In the genomic region with DNA sequence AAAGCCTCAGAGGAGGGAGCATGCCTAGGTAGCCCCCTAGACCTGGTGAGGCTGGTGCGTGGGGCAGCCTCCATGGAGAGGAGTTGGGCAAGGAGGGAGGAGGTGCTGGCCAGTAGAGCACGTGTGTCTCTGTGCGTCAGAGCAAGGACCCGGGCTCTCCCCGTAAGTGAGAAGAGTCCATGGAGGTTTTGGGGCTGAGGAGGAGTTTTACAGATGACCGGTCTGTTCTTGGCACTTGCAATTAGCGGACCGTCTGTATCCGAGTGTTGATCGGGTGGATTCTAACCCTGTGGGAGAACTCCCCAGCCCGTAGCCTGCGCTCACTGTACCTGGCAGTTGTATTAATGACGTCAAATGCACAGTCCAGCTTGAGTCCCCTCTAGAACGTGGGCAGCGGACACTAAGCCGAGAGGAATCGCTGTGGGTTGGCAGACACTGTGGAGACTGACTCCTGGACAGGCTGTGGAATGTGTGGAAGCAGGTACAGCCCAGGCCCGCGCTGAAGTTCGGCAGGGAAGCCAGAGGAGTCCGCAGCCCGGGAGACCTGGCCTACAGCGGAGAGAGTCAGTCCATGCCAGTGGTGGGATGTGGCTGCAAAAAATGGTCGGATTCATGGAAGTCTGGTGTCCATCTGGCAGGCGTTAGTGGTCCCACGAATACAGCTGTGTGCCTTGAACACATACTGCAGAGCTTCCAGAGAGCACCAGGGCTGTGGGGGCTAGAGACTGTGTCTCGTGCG, we compare ENCODE assay signal across 8 cellular contexts. TPM values are rescaled to one million over a fixed set of nuclear protein-coding genes. Genes with fewer than 3 reads are reported as not detected.
DNase-seq lines count a peak whose midpoint lies in the region; ATAC-seq, FAIRE-seq and TF ChIP-seq lines count a peak whose summit lies in the region.
"Not testable (repeated sequence)": the region's sequence is repeated elsewhere in the genome, so short reads cannot be mapped to it uniquely, and the experiment has no call there.

No MANE protein-coding gene starts in this region.

- H3K36me3 Mint-ChIP-seq in chondrocyte (ENCODE audit: low read depth), result not testable (repeated sequence)
- H3K36me3 Mint-ChIP-seq in nephron progenitor cell (ENCODE audit: low read depth), result peaks cover 18% of the 10 kb centered on the region

- not testable (repeated sequence) for H3K4me3 Mint-ChIP-seq in chondrocyte (ENCODE audit: unreplicated experiment); nephron progenitor cell

- peak; percentile 31 for FAIRE-seq in GM12891 (lab: Jason Lieb, UNC)

- H3K27me3 ChIP-seq in RWPE2 (ENCODE audit: insufficient read depth, poor library complexity, severe bottlenecking); heart left ventricle; right cardiac atrium (ENCODE audit: control insufficient read depth, insufficient read depth); thyroid gland: not testable (repeated sequence)

- intact Hi-C loops in heart left ventricle (cut with DNase I); right cardiac atrium (cut with DNase I); posterior vena cava (cut with DNase I); thyroid gland (cut with DNase I): not testable (repeated sequence)

- H3K27me3 Mint-ChIP-seq in chondrocyte (ENCODE audit: low read depth); nephron progenitor cell (ENCODE audit: low read depth, poor library complexity): not testable (repeated sequence)

- H3K27ac Mint-ChIP-seq in chondrocyte (ENCODE audit: unreplicated experiment), result not testable (repeated sequence)
- H3K27ac Mint-ChIP-seq in nephron progenitor cell, result peak overlapping the region; percentile 50

- not testable (repeated sequence) for H3K9me3 ChIP-seq in RWPE2 (ENCODE audit: severe bottlenecking); heart left ventricle; right cardiac atrium (ENCODE audit: control insufficient read depth, low read length); thyroid gland

- H3K4me1 Mint-ChIP-seq in chondrocyte (ENCODE audit: low read depth), result peaks cover 42% of the 10 kb centered on the region
- H3K4me1 Mint-ChIP-seq in nephron progenitor cell, result peaks cover 42% of the 10 kb centered on the region

- H3K4me1 ChIP-seq in RWPE2 (ENCODE audit: insufficient read depth, poor library complexity, severe bottlenecking), result peaks cover 30% of the 10 kb centered on the region
- peaks cover 0 to 64% (median 31%) of the 10 kb centered on the region in 12 donors for H3K4me1 ChIP-seq in heart left ventricle
- H3K4me1 ChIP-seq in right cardiac atrium (ENCODE audit: control insufficient read depth, insufficient read depth, low read length), result not testable (repeated sequence)
- peaks cover 7 to 18% of the 10 kb centered on the region in 2 donors for H3K4me1 ChIP-seq in thyroid gland

- not testable (repeated sequence) for ATAC-seq in RWPE2 (ENCODE audit: low read depth)
- peak; percentile 34 to 66 (median 63) for ATAC-seq in heart left ventricle
- peak; percentile 66 to 72 for ATAC-seq in right cardiac atrium

- H3K27ac ChIP-seq in RWPE2 (ENCODE audit: poor library complexity, severe bottlenecking) (peak overlapping the region; percentile 93), heart left ventricle (peak overlapping the region in 7 of 12 donors; percentile 20 to 69 (median 51)), right cardiac atrium (ENCODE audit: low read length) (peak overlapping the region; percentile 6), thyroid gland (peak overlapping the region in 2 of 3 donors; percentile 28 to 76)

- WGBS in heart left ventricle, 4 donors, result 74 to 84% (median 79%) methylated on average over 18 to 21 of the region's 28 CpGs
- 67% methylated on average over 19 of the region's 28 CpGs for WGBS in right cardiac atrium
- WGBS in thyroid gland, 2 donors, result 83 to 94% methylated on average over 18 to 20 of the region's 28 CpGs

- not testable (repeated sequence) for DNase-seq in GM12891 (ENCODE audit: insufficient read length, low spot score); RWPE2 (ENCODE audit: low spot score); heart left ventricle; nephron progenitor cell; thyroid gland
- DNase-seq in chondrocyte (ENCODE audit: low spot score), result peak; percentile 54
- peak; percentile 64 to 80 (median 67) for DNase-seq in right cardiac atrium
- peak; percentile 31 for DNase-seq in posterior vena cava (ENCODE audit: low spot score)

- not testable (repeated sequence) for H3K36me3 ChIP-seq in RWPE2 (ENCODE audit: low read depth); heart left ventricle; thyroid gland

- TF ChIP-seq POLR2A in GM12891 (IDR thresholded peaks at IDR 0.05; ENCODE audit: low read depth, low read length); heart left ventricle (IDR thresholded peaks at IDR 0.05); thyroid gland (IDR thresholded peaks at IDR 0.05): not testable (repeated sequence)

- not testable (repeated sequence) for H3K9me3 Mint-ChIP-seq in chondrocyte (ENCODE audit: low read depth); nephron progenitor cell

- H3K4me3 ChIP-seq in RWPE2 (ENCODE audit: severe bottlenecking); heart left ventricle; right cardiac atrium (ENCODE audit: low read length); thyroid gland (replicated peaks in 1 of 3): not testable (repeated sequence)

- TF ChIP-seq CTCF in RWPE2 (IDR thresholded peaks at IDR 0.05; ENCODE audit: poor library complexity, severe bottlenecking); chondrocyte (IDR thresholded peaks at IDR 0.05); heart left ventricle (IDR thresholded peaks at IDR 0.05); nephron progenitor cell (IDR thresholded peaks at IDR 0.05); thyroid gland (IDR thresholded peaks at IDR 0.05): not testable (repeated sequence)

RNA-seq across cellular contexts. Expression of a gene that starts 19.2 kb away (rescaled TPM):
- 3.5 TPM for polyA plus RNA-seq in GM12891 (2012; ENCODE audit: low read depth, missing spikeins)
- 30.7 to 75.9 TPM (median 30.9 TPM) in 3 replicates for total RNA-seq in chondrocyte
- 10 to 100 TPM; 30.6 to 88.5 (median 59.8) TPM for total RNA-seq in heart left ventricle
- 100 to 1,000 TPM in 1 of 2 donors, 10 to 100 TPM in 1; 66.1 to 168 TPM for polyA plus RNA-seq in heart left ventricle
- total RNA-seq in right cardiac atrium, result 10 to 100 TPM; 57.3 to 96.9 (median 65.4) TPM
- polyA plus RNA-seq in right cardiac atrium, result 57.5 TPM
- 10 to 100 TPM; 36.8 to 44.6 TPM for total RNA-seq in posterior vena cava
- total RNA-seq in thyroid gland, result 10 to 100 TPM in 3 of 4 donors, 1 to 10 TPM in 1; 5.3 to 33.9 (median 26.4) TPM

Comparison
In these comparisons a context has a peak if more than half of its experiments do, and no peak if none do; other contexts are left out.
1. H3K27ac ChIP-seq: peak in every context shown above with its lines; median percentile 93 in RWPE2; 52 in thyroid gland; 51 in heart left ventricle; 6 in right cardiac atrium.